Comparison of ENCODE assay signal across 12 cellular contexts in genomic region chr5:548256-548655, GRCh38. TPM values are rescaled to one million over a fixed set of nuclear protein-coding genes. Genes with fewer than 3 reads are reported as not detected.
DNase-seq lines count a peak whose midpoint lies in the region; ATAC-seq and TF ChIP-seq lines count a peak whose summit lies in the region.
"Had no signal": no experiment of that assay in that cellular context is flagged by ENCODE, and none has a peak within 500 bp of the region (broad histone marks: within the 10 kb centered on the region; RNA-seq: fewer than 3 reads in every experiment).

No MANE protein-coding gene starts in this region.

- H2AFZ ChIP-seq in OCI-LY7 (ENCODE audit: low read length): no peak overlapping the region

- peak; percentile 24; the same call in 1 of the 3 replicates for ATAC-seq in RWPE2 (ENCODE audit: low read depth)
- ATAC-seq in left lung: peak; percentile 50
- no peak for ATAC-seq in GM19035 (IDR thresholded peaks at IDR 0.05; ENCODE audit: unreplicated experiment)
- ATAC-seq: activated T-cell treated with anti-CD3 and anti-CD28 coated beads, Interleukin-2, amount 50 U/mL, for 4 hours had no signal

- no peaks in the 10 kb centered on the region for H3K9me3 Mint-ChIP-seq in activated naive CD4-positive, alpha-beta T cell treated with anti-CD3 and anti-CD28 coated beads, Interleukin-2, amount 10 ng/mL, durations not matched to agents 7 days and 5 days

- H3K79me2 ChIP-seq in OCI-LY7 (ENCODE audit: insufficient read depth, low read depth, low read length): no peaks in the 10 kb centered on the region

- DNase-seq in activated naive CD4-positive, alpha-beta T cell treated with anti-CD3 and anti-CD28 coated beads, Interleukin-2, amount 10 ng/mL, durations not matched to agents 7 days and 5 days: peak; percentile 15
- DNase-seq in activated naive CD4-positive, alpha-beta T cell (lab: John Stamatoyannopoulos, UW): no peak
- no peak for DNase-seq in RWPE2 (ENCODE audit: low spot score)
- DNase-seq in left lung: peak; percentile 49 to 50
- DNase-seq in transverse colon: peak; percentile 18
- DNase-seq in NCI-H1417 treated with DMSO at 0.1 percent for 48 hours (lab: John Stamatoyannopoulos, UW): no peak
- DNase-seq in OCI-LY7 (ENCODE audit: low spot score): no peak
- DNase-seq: AML-193, NCI-H1930, SHP77 treated with DMSO at 0.1 percent for 48 hours had no signal

- H3K27ac ChIP-seq in RWPE2 (ENCODE audit: poor library complexity, severe bottlenecking) (no peak overlapping the region), left lung (no peak overlapping the region), transverse colon (no peak overlapping the region), OCI-LY7 (ENCODE audit: low read depth, low read length, poor library complexity, severe bottlenecking) (no peak overlapping the region)

- no peak for TF ChIP-seq POLR2A in transverse colon (IDR thresholded peaks at IDR 0.05)

- no peak overlapping the region for H3K27ac Mint-ChIP-seq in activated naive CD4-positive, alpha-beta T cell treated with anti-CD3 and anti-CD28 coated beads, Interleukin-2, amount 10 ng/mL, durations not matched to agents 7 days and 5 days

- H3K9me2 ChIP-seq in OCI-LY7 (ENCODE audit: insufficient read depth, low read length): no peaks in the 10 kb centered on the region

- no peaks in the 10 kb centered on the region for H4K20me1 ChIP-seq in OCI-LY7 (ENCODE audit: insufficient read depth, low read length)

- in situ Hi-C loops in transverse colon (cut with MboI; ENCODE audit: low pct_ligation_motif_present in 1 of 4, low pct_unique_long_range_greater_than_20kb in 1 of 4, low sequenced_read_pairs in 3 of 4): no loop called here

- H3K9me3 ChIP-seq in RWPE2 (ENCODE audit: severe bottlenecking) (peaks cover 3% of the 10 kb centered on the region), left lung (no peaks in the 10 kb centered on the region), transverse colon (no peaks in the 10 kb centered on the region), OCI-LY7 (ENCODE audit: low read length) (no peaks in the 10 kb centered on the region)

- TF ChIP-seq EP300 in transverse colon (IDR thresholded peaks at IDR 0.05; ENCODE audit: low read depth): no peak

- H3K27me3 ChIP-seq in RWPE2 (ENCODE audit: insufficient read depth, poor library complexity, severe bottlenecking): peaks cover 40% of the 10 kb centered on the region
- H3K27me3 ChIP-seq in left lung: peaks cover 0 to 65% of the 10 kb centered on the region in 2 donors
- H3K27me3 ChIP-seq in transverse colon: peaks cover 15% of the 10 kb centered on the region

- H3K27me3 Mint-ChIP-seq in activated naive CD4-positive, alpha-beta T cell treated with anti-CD3 and anti-CD28 coated beads, Interleukin-2, amount 10 ng/mL, durations not matched to agents 7 days and 5 days: peaks cover 38% of the 10 kb centered on the region

- no peaks in the 10 kb centered on the region for H3K36me3 Mint-ChIP-seq in activated naive CD4-positive, alpha-beta T cell treated with anti-CD3 and anti-CD28 coated beads, Interleukin-2, amount 10 ng/mL, durations not matched to agents 7 days and 5 days

- WGBS in transverse colon (ENCODE audit: low coverage in 1 of 2), 2 donors: 44% methylated on average over 10 of the region's 10 CpGs; no CpG with 5 or more reads in 1 of the 2 donors

- POLR2A ChIA-PET in OCI-LY7 (lab: Charles Lee): interaction anchor here (0.6 kb wide), 1 partner anchor 39 kb away, joined by 4 read pairs; no protein-coding TSS in a partner anchor

- CTCF ChIA-PET in activated naive CD4-positive, alpha-beta T cell treated with anti-CD3 and anti-CD28 coated beads, Interleukin-2, amount 10 ng/mL, durations not matched to agents 7 days and 5 days (lab: Charles Lee): no interaction called here
- CTCF ChIA-PET in OCI-LY7 (lab: Charles Lee; ENCODE audit: unreplicated experiment): no interaction called here

- no peak overlapping the region for H3K4me2 ChIP-seq in OCI-LY7 (ENCODE audit: low read length)

- no peak overlapping the region for H3K4me3 Mint-ChIP-seq in activated naive CD4-positive, alpha-beta T cell treated with anti-CD3 and anti-CD28 coated beads, Interleukin-2, amount 10 ng/mL, durations not matched to agents 7 days and 5 days
- H3K4me3 Mint-ChIP-seq: activated T-cell treated with anti-CD3 and anti-CD28 coated beads, Interleukin-2, amount 50 U/mL, for 4 hours had no signal

- H3K36me3 ChIP-seq in RWPE2 (ENCODE audit: low read depth): no peaks in the 10 kb centered on the region
- no peaks in the 10 kb centered on the region for H3K36me3 ChIP-seq in left lung
- no peaks in the 10 kb centered on the region for H3K36me3 ChIP-seq in transverse colon
- no peaks in the 10 kb centered on the region for H3K36me3 ChIP-seq in OCI-LY7 (ENCODE audit: insufficient read depth, low read length)

- H3K4me3 ChIP-seq in RWPE2 (ENCODE audit: severe bottlenecking): no peak overlapping the region
- H3K4me3 ChIP-seq in left lung: no peak overlapping the region
- no peak overlapping the region for H3K4me3 ChIP-seq in transverse colon
- H3K4me3 ChIP-seq in OCI-LY7 (ENCODE audit: low read depth, low read length, poor library complexity, severe bottlenecking): no peak overlapping the region

- no peak for TF ChIP-seq CTCF in RWPE2 (IDR thresholded peaks at IDR 0.05; ENCODE audit: poor library complexity, severe bottlenecking)
- no peak for TF ChIP-seq CTCF in left lung (IDR thresholded peaks at IDR 0.05)
- TF ChIP-seq CTCF in transverse colon (IDR thresholded peaks at IDR 0.05): no peak
- no peak for TF ChIP-seq CTCF in OCI-LY7 (conservative IDR thresholded peaks at IDR 0.05; ENCODE audit: low read length)

- no TSS peak for BruUV-seq in OCI-LY7 (replicated peaks; lab: Mats Ljungman, UMichigan)

- H3K4me1 ChIP-seq in RWPE2 (ENCODE audit: insufficient read depth, poor library complexity, severe bottlenecking) (no peaks in the 10 kb centered on the region), left lung (peaks cover 0 to 13% of the 10 kb centered on the region in 2 donors), transverse colon (peaks cover 7 to 48% (median 25%) of the 10 kb centered on the region in 4 donors), OCI-LY7 (ENCODE audit: insufficient read depth, low read length, poor library complexity, severe bottlenecking) (peaks cover 15% of the 10 kb centered on the region)

- peaks cover 19% of the 10 kb centered on the region for H3K4me1 Mint-ChIP-seq in activated naive CD4-positive, alpha-beta T cell treated with anti-CD3 and anti-CD28 coated beads, Interleukin-2, amount 10 ng/mL, durations not matched to agents 7 days and 5 days

- intact Hi-C loops in left lung (cut with DNase I): no loop called here
- intact Hi-C loops in transverse colon (cut with DNase I; ENCODE audit: low total_unique reads): no loop called here
- intact Hi-C loops in OCI-LY7 (cut with micrococcal nuclease; ENCODE audit: unreplicated experiment): no loop called here

RNA-seq across cellular contexts. Expression of gene SLC9A3, which starts 24.0 kb away (rescaled TPM):
- 1 to 10 TPM in 1 of 2 donors, under 1 TPM in 1; 0.99 to 1.0 TPM for total RNA-seq in left lung
- total RNA-seq in transverse colon: 100 to 1,000 TPM in 3 of 4 donors, 1 to 10 TPM in 1; 4.8 to 701 (median 183) TPM
- 4.3 and 6.9 TPM in 2 replicates for total RNA-seq in OCI-LY7 (2014; rRNA removed; shearing (Covaris generic))
- total RNA-seq in OCI-LY7 (2022): 2.0 and 2.7 TPM in 2 replicates

Comparison
In these comparisons a context has a peak if more than half of its experiments do, and no peak if none do; other contexts are left out.
1. DNase-seq: peak in activated naive CD4-positive, alpha-beta T cell treated with anti-CD3 and anti-CD28 coated beads, Interleukin-2, amount 10 ng/mL, durations not matched to agents 7 days and 5 days (single experiment), left lung (2 of 2) and transverse colon (single experiment); none in activated naive CD4-positive, alpha-beta T cell (0 of 4), RWPE2 (single experiment), NCI-H1417 treated with DMSO at 0.1 percent for 48 hours (single experiment) and OCI-LY7 (single experiment).